Comparison of ENCODE assay signal across 24 cellular contexts in the genomic region with DNA sequence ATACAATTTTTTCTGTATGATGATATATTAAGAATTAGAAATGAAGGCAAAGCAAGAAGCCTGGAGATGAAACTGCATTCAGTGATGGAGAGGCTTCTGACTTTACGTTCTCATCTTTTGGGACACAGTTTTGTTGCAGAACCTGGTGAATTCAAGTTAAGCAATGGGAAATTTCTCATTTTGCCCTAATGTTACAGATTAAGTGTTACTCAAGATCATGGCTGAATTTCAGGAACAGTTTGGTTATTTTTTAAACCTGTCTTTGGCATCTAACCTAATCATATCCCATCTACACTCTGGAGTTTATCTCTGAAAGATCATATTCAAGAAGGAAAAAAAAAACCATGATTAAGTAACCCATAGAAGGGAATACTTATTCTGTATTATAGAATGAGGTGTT. TPM values are rescaled to one million over a fixed set of nuclear protein-coding genes. Genes with fewer than 3 reads are reported as not detected.
A peak's percentile ranks its signal among the peaks of the same experiment; 100 is the strongest.
DNase-seq lines count a peak whose midpoint lies in the region; ATAC-seq, FAIRE-seq and TF ChIP-seq lines count a peak whose summit lies in the region.
"Had no signal": no experiment of that assay in that cellular context is flagged by ENCODE, and none has a peak within 500 bp of the region (broad histone marks: within the 10 kb centered on the region; RNA-seq: fewer than 3 reads in every experiment).

No MANE protein-coding gene starts in this region.

- H4K20me1 ChIP-seq in HepG2 (ENCODE audit: insufficient read depth, low read length) = no peaks in the 10 kb centered on the region

- H3K27ac ChIP-seq in liver (ENCODE audit: low read depth in 1 of 2, low read length in 2 of 2) = peak overlapping the region in 1 of 2 donors; percentile 54
- H3K27ac ChIP-seq in HepG2 (ENCODE audit: extremely low read length, insufficient read depth, low read length) = no peak overlapping the region
- H3K27ac ChIP-seq in neutrophil = peak overlapping the region; percentile 45
- H3K27ac ChIP-seq: 22Rv1; A549; BLaER1 treated with 17β-estradiol and CSF1 and Interleukin-3, amounts not matched to agents 10 nM and 100 nM; C4-2B had no signal

- peak overlapping the region; percentile 30 for H3K27ac Mint-ChIP-seq in activated T-cell treated with anti-CD3 and anti-CD28 coated beads, Interleukin-2, amount 50 U/mL, for 24 hours
- H3K27ac Mint-ChIP-seq: B cell; CD4-positive, alpha-beta T cell; CD8-positive, alpha-beta T cell had no signal

- TF ChIP-seq EP300 in HepG2 (IDR thresholded peaks at IDR 0.05; ENCODE audit: low read depth in 2 of 2, low read length in 2 of 2) (no peak), HepG2 (CRISPR knock-in tag; IDR thresholded peaks at IDR 0.05; ENCODE audit: borderline replicate concordance) (no peak)

- H3K4me1 ChIP-seq in liver (ENCODE audit: control insufficient read depth in 4 of 4, insufficient read depth in 4 of 4, low read length in 3 of 4) (peaks cover 9 to 43% (median 40%) of the 10 kb centered on the region in 4 donors), HepG2 (ENCODE audit: insufficient read depth, low read length) (peaks cover 8% of the 10 kb centered on the region), neutrophil (ENCODE audit: control insufficient read depth in 1 of 2, insufficient read depth in 1 of 2, low read depth in 1 of 2, low read length in 1 of 2) (peaks cover 20 to 27% of the 10 kb centered on the region in 2 experiments)

- intact Hi-C loops in HepG2 (cut with micrococcal nuclease; ENCODE audit: unreplicated experiment) = no loop called here

- BruUV-seq in HepG2 (replicated peaks; lab: Mats Ljungman, UMichigan) = no TSS peak

- ATAC-seq in activated T-cell treated with anti-CD3 and anti-CD28 coated beads, Interleukin-2, amount 50 U/mL, for 4 hours = no peak
- ATAC-seq in HepG2 (no peak), left lobe of liver (peak; percentile 48)
- ATAC-seq: A549; CD8-positive, alpha-beta T cell; GM12878 had no signal

- H3K36me3 ChIP-seq in liver (ENCODE audit: control insufficient read depth in 4 of 4, insufficient read depth in 3 of 4, low read depth in 1 of 4, low read length in 3 of 4) (peaks cover 2 to 30% (median 18%) of the 10 kb centered on the region in 4 donors), HepG2 (replicated peaks in 1 of 2; ENCODE audit: control insufficient read depth in 1 of 2, insufficient read depth in 2 of 2, low read length in 2 of 2) (peaks cover 0 to 10% of the 10 kb centered on the region in 2 experiments; a peak in 1 of 5 replicates), neutrophil (peaks cover 3% of the 10 kb centered on the region)

- TF ChIP-seq POLR2A in HepG2 (IDR thresholded peaks at IDR 0.05; ENCODE audit: insufficient read depth in 1 of 2, low read depth in 2 of 2, low read length in 2 of 2) = no peak

- H3K79me2 ChIP-seq in HepG2 (ENCODE audit: insufficient read depth, low read length) = no peaks in the 10 kb centered on the region

- TF ChIP-seq CTCF in liver (IDR thresholded peaks at IDR 0.05; ENCODE audit: low read depth, low read length, missing input control) = no peak
- TF ChIP-seq CTCF in HepG2 (CRISPR knock-in tag; IDR thresholded peaks at IDR 0.05) = no peak
- no peak for TF ChIP-seq CTCF in neutrophil (IDR thresholded peaks at IDR 0.05)

- no peak overlapping the region for H2AFZ ChIP-seq in HepG2 (ENCODE audit: low read length)

- no peak overlapping the region for H3K9ac ChIP-seq in liver (ENCODE audit: low read depth in 1 of 2, low read length in 2 of 2)
- no peak overlapping the region for H3K9ac ChIP-seq in HepG2 (ENCODE audit: insufficient read depth, low read depth, low read length)
- H3K9ac ChIP-seq: BLaER1 treated with 17β-estradiol and CSF1 and Interleukin-3, amounts not matched to agents 10 nM and 100 nM had no signal

- H3K9me3 Mint-ChIP-seq in activated T-cell treated with anti-CD3 and anti-CD28 coated beads, Interleukin-2, amount 50 U/mL, for 24 hours = no peaks in the 10 kb centered on the region
- H3K9me3 Mint-ChIP-seq in activated T-cell treated with anti-CD3 and anti-CD28 coated beads, Interleukin-2, amount 50 U/mL, for 4 hours = peaks cover 7% of the 10 kb centered on the region
- H3K9me3 Mint-ChIP-seq: CD4-positive, alpha-beta T cell had no signal

- in situ Hi-C loops in HepG2 (cut with HindIII; ENCODE audit: extremely low pct_ligation_motif_present, low pct_unique_long_range_greater_than_20kb) = no loop called here

- no peak overlapping the region for H3K4me2 ChIP-seq in HepG2 (ENCODE audit: low read depth, low read length)
- H3K4me2 ChIP-seq: A549; BLaER1 treated with 17β-estradiol and CSF1 and Interleukin-3, amounts not matched to agents 10 nM and 100 nM had no signal

- peak in 1 of 2 donors; percentile 30 for TF ChIP-seq RAD21 in liver (IDR thresholded peaks at IDR 0.05)
- no peak for TF ChIP-seq RAD21 in HepG2 (CRISPR knock-in tag; IDR thresholded peaks at IDR 0.05)

- FAIRE-seq in HepG2 (lab: Jason Lieb, UNC) = no peak
- FAIRE-seq: A549, D721Med, G401.6, GM12878, GM12892, GM18507 had no signal

- H3K4me3 Mint-ChIP-seq in activated T-cell treated with anti-CD3 and anti-CD28 coated beads, Interleukin-2, amount 50 U/mL, for 24 hours = no peak overlapping the region
- no peak overlapping the region for H3K4me3 Mint-ChIP-seq in activated T-cell treated with anti-CD3 and anti-CD28 coated beads, Interleukin-2, amount 50 U/mL, for 4 hours
- H3K4me3 Mint-ChIP-seq: B cell; CD4-positive, alpha-beta T cell; CD8-positive, alpha-beta T cell had no signal

- CTCF ChIA-PET in HepG2 (lab: Yijun Ruan, JAX; ENCODE audit: low intra/inter-chr PET ratio, low total read pairs) = no interaction called here

- no peaks in the 10 kb centered on the region for H3K27me3 Mint-ChIP-seq in activated T-cell treated with anti-CD3 and anti-CD28 coated beads, Interleukin-2, amount 50 U/mL, for 24 hours
- H3K27me3 Mint-ChIP-seq in activated T-cell treated with anti-CD3 and anti-CD28 coated beads, Interleukin-2, amount 50 U/mL, for 4 hours (ENCODE audit: low read depth) = no peaks in the 10 kb centered on the region
- H3K27me3 Mint-ChIP-seq: B cell; CD4-positive, alpha-beta T cell had no signal

- peaks cover 20% of the 10 kb centered on the region for H3K4me1 Mint-ChIP-seq in activated T-cell treated with anti-CD3 and anti-CD28 coated beads, Interleukin-2, amount 50 U/mL, for 24 hours (ENCODE audit: low read depth)
- peaks cover 28% of the 10 kb centered on the region for H3K4me1 Mint-ChIP-seq in activated T-cell treated with anti-CD3 and anti-CD28 coated beads, Interleukin-2, amount 50 U/mL, for 4 hours (ENCODE audit: low read depth)

- no peaks in the 10 kb centered on the region for H3K27me3 ChIP-seq in liver (ENCODE audit: control insufficient read depth in 4 of 4, insufficient read depth in 4 of 4, low read length in 3 of 4)
- no peaks in the 10 kb centered on the region for H3K27me3 ChIP-seq in HepG2 (ENCODE audit: control insufficient read depth in 1 of 2, insufficient read depth in 2 of 2, low read length in 2 of 2)
- no peaks in the 10 kb centered on the region for H3K27me3 ChIP-seq in neutrophil
- H3K27me3 ChIP-seq: BLaER1 treated with 17β-estradiol and CSF1 and Interleukin-3, amounts not matched to agents 10 nM and 100 nM had no signal

- DNase-seq in activated T-cell treated with anti-CD3 and anti-CD28 coated beads, Interleukin-2, amount 50 U/mL, for 24 hours = no peak
- no peak for DNase-seq in activated T-cell treated with anti-CD3 and anti-CD28 coated beads, Interleukin-2, amount 50 U/mL, for 4 hours
- no peak for DNase-seq in HepG2 (ENCODE audit: low spot score)
- no peak for DNase-seq in left lobe of liver (ENCODE audit: low spot score)
- DNase-seq in GF-D8 (lab: John Stamatoyannopoulos, UW) = no peak
- no peak for DNase-seq in activated CD4-positive, alpha-beta T cell treated with anti-CD3 and anti-CD28 coated beads for 1 hour
- DNase-seq: AML-193; Caco-2; Calu3; CD4-positive, alpha-beta T cell; CD8-positive, alpha-beta T cell; DMS79 treated with DMSO at 0.1 percent for 48 hours had no signal

- no peak overlapping the region for H3K4me3 ChIP-seq in liver (ENCODE audit: low read depth in 1 of 3, low read length in 3 of 3)
- no peak overlapping the region for H3K4me3 ChIP-seq in HepG2 (replicated peaks in 1 of 3; ENCODE audit: insufficient read depth in 1 of 3, low read depth in 2 of 3, low read length in 3 of 3)
- no peak overlapping the region for H3K4me3 ChIP-seq in neutrophil (ENCODE audit: low read depth in 1 of 2, low read length in 1 of 2)
- H3K4me3 ChIP-seq: A549; BLaER1 treated with 17β-estradiol and CSF1 and Interleukin-3, amounts not matched to agents 10 nM and 100 nM; GM12878 had no signal

- peaks cover 74% of the 10 kb centered on the region for H3K36me3 Mint-ChIP-seq in activated T-cell treated with anti-CD3 and anti-CD28 coated beads, Interleukin-2, amount 50 U/mL, for 24 hours (ENCODE audit: low read depth)
- peaks cover 36% of the 10 kb centered on the region for H3K36me3 Mint-ChIP-seq in activated T-cell treated with anti-CD3 and anti-CD28 coated beads, Interleukin-2, amount 50 U/mL, for 4 hours (ENCODE audit: insufficient read depth)

- WGBS in liver = 42% methylated on average over 1 of the region's 1 CpG
- 100% methylated on average over 1 of the region's 1 CpG for WGBS in HepG2 (ENCODE audit: low lambda C conversion rate)

- H3K9me3 ChIP-seq in liver (ENCODE audit: control insufficient read depth in 4 of 4, low read length in 3 of 4) (no peaks in the 10 kb centered on the region), HepG2 (ENCODE audit: low read length) (no peaks in the 10 kb centered on the region), neutrophil (no peaks in the 10 kb centered on the region)
- H3K9me3 ChIP-seq: Caco-2 had no signal

- POLR2A ChIA-PET in HepG2 (lab: Yijun Ruan, JAX) = no interaction called here

RNA-seq across cellular contexts. Expression of a gene that starts 6.0 kb away (rescaled TPM):
- 10 to 100 TPM; 61.2 to 70.9 (median 62.1) TPM for total RNA-seq in activated T-cell treated with anti-CD3 and anti-CD28 coated beads, Interleukin-2, amount 50 U/mL, for 4 hours
- total RNA-seq in liver (10 to 100 TPM; 32.4 to 49.2 TPM), HepG2 (2016; rRNA removed; fragmentation: Illumina TruSeq; extraction: Trizol) (49.1 and 54.3 TPM in 2 replicates), left lobe of liver (135 TPM)
- polyA plus RNA-seq in liver (100 to 1,000 TPM in 1 of 2 donors, 10 to 100 TPM in 1; 61.4 to 243 TPM), HepG2 (2011; rRNA removed) (41.4 and 43.4 TPM in 2 replicates)
- total RNA-seq in HepG2 (2016; cell fraction: cytosol; rRNA removed; fragmentation: Illumina TruSeq; extraction: Trizol; ENCODE audit: low read depth) = 8.5 and 10.3 TPM in 2 replicates
- 50.7 and 55.5 TPM in 2 replicates for total RNA-seq in HepG2 (2016; cell fraction: insoluble cytoplasmic fraction; rRNA removed; fragmentation: Illumina TruSeq; extraction: Trizol)
- total RNA-seq in HepG2 (2016; cell fraction: membrane; rRNA removed; fragmentation: Illumina TruSeq; extraction: Trizol) = 15.4 and 15.6 TPM in 2 replicates
- 42.6 and 44.4 TPM in 2 replicates for total RNA-seq in HepG2 (2016; cell fraction: nucleus; rRNA removed; fragmentation: Illumina TruSeq; extraction: Trizol)
- polyA plus RNA-seq in HepG2 (2011; cell fraction: cytosol; rRNA removed) = 10.6 and 16.0 TPM in 2 replicates
- 89.2 and 101 TPM in 2 replicates for polyA plus RNA-seq in HepG2 (2011; cell fraction: nucleus; rRNA removed)
- 26.0 and 34.9 TPM in 2 replicates for polyA plus RNA-seq in HepG2 (2012)
- polyA plus RNA-seq in HepG2 (2016; cell fraction: cytosol; fragmentation: Illumina TruSeq; extraction: Trizol; ENCODE audit: low read depth) = 14.8 and 14.9 TPM in 2 replicates
- 47.6 and 48.6 TPM in 2 replicates for polyA plus RNA-seq in HepG2 (2016; cell fraction: insoluble cytoplasmic fraction; fragmentation: Illumina TruSeq; extraction: Trizol; ENCODE audit: low read depth)
- 10.6 and 12.0 TPM in 2 replicates for polyA plus RNA-seq in HepG2 (2016; cell fraction: membrane; fragmentation: Illumina TruSeq; extraction: Trizol; ENCODE audit: low read depth)
- polyA plus RNA-seq in HepG2 (2016; cell fraction: nucleus; fragmentation: Illumina TruSeq; extraction: Trizol; ENCODE audit: insufficient read depth, low read depth) = 78.3 and 81.9 TPM in 2 replicates
- 7.3 and 20.3 TPM in 2 replicates for polyA minus RNA-seq in HepG2 (2011; rRNA and poly(A)+ RNA removed; ENCODE audit: low replicate concordance)
- 4.6 and 5.9 TPM in 2 replicates for polyA minus RNA-seq in HepG2 (2011; cell fraction: cytosol; rRNA and poly(A)+ RNA removed)
- 32.6 and 33.7 TPM in 2 replicates for polyA minus RNA-seq in HepG2 (2011; cell fraction: nucleus; rRNA and poly(A)+ RNA removed)
